Comparison of ENCODE assay signal across 10 cellular contexts in genomic region chr4:184392748-184393334, GRCh38.
DNase-seq lines count a peak whose midpoint lies in the region; ATAC-seq and TF ChIP-seq lines count a peak whose summit lies in the region.
"Had no signal": no experiment of that assay in that cellular context is flagged by ENCODE, and none has a peak within 500 bp of the region (broad histone marks: within the 10 kb centered on the region; RNA-seq: fewer than 3 reads in every experiment).

No MANE protein-coding gene starts in this region.

- 90 to 93% methylated on average over 12 of the region's 12 CpGs for WGBS in sigmoid colon, 2 donors

- H3K36me3 ChIP-seq in sigmoid colon = peaks cover 4 to 85% (median 34%) of the 10 kb centered on the region in 4 donors

- peaks cover 0 to 9% (median 0%) of the 10 kb centered on the region in 4 donors for H3K4me1 ChIP-seq in sigmoid colon

- H3K36me3 Mint-ChIP-seq in activated T-helper 1 cell treated with anti-CD3 and anti-CD28 coated beads, Interleukin-12 subunit alpha, Interleukin-12 subunit beta, Interleukin-2, Interleukin-4 antibody, amounts not matched to agents 30 ng/mL and 10 ng/mL and 1 ng/mL, durations not matched to agents 14 hours and 24 hours and 36 hours (ENCODE audit: low read depth) = peaks cover 83% of the 10 kb centered on the region
- peaks cover 98% of the 10 kb centered on the region for H3K36me3 Mint-ChIP-seq in activated T-helper 2 cell treated with anti-CD3 and anti-CD28 coated beads, Interferon-gamma antibody, Interleukin-2, Interleukin-4, amounts not matched to agents 10 μg/mL and 5 μg/mL and 100 μg/mL, durations not matched to agents 14 hours and 24 hours and 36 hours (ENCODE audit: low read depth)

- peak overlapping the region; percentile 39 to 63 (median 52) for H3K27ac ChIP-seq in sigmoid colon

- DNase-seq in CD1c-positive myeloid dendritic cell (ENCODE audit: extremely low spot score) (peak; percentile 84), hippocampal formation (lab: John Stamatoyannopoulos, UW) (peak; percentile 23 to 54), sigmoid colon (no peak), NCI-H1436 (lab: John Stamatoyannopoulos, UW) (no peak), DMS53 (lab: John Stamatoyannopoulos, UW) (no peak)
- DNase-seq in activated T-helper 1 cell treated with anti-CD3 and anti-CD28 coated beads, Interleukin-12 subunit alpha, Interleukin-12 subunit beta, Interleukin-2, Interleukin-4 antibody, amounts not matched to agents 30 ng/mL and 10 ng/mL and 1 ng/mL, durations not matched to agents 14 hours and 24 hours and 36 hours (ENCODE audit: low spot score) = no peak
- DNase-seq in activated T-helper 2 cell treated with anti-CD3 and anti-CD28 coated beads, Interferon-gamma antibody, Interleukin-2, Interleukin-4, amounts not matched to agents 10 μg/mL and 5 μg/mL and 100 μg/mL, durations not matched to agents 14 hours and 24 hours and 36 hours (ENCODE audit: low spot score) = no peak
- no peak for DNase-seq in stimulated activated naive CD8-positive, alpha-beta T cell treated with anti-CD3 and anti-CD28 coated beads, Interleukin-15, Interleukin-2, amounts not matched to agents 100 U/mL and 50 U/mL, for 24 hours
- DNase-seq: activated CD8-positive, alpha-beta memory T cell treated with anti-CD3 and anti-CD28 coated beads, Interleukin-2, amount 50 U/mL, for 4 hours; CD4-positive, CD25-positive, alpha-beta regulatory T cell had no signal

- peak overlapping the region; percentile 15 for H3K27ac Mint-ChIP-seq in activated T-helper 1 cell treated with anti-CD3 and anti-CD28 coated beads, Interleukin-12 subunit alpha, Interleukin-12 subunit beta, Interleukin-2, Interleukin-4 antibody, amounts not matched to agents 30 ng/mL and 10 ng/mL and 1 ng/mL, durations not matched to agents 14 hours and 24 hours and 36 hours
- no peak overlapping the region for H3K27ac Mint-ChIP-seq in activated T-helper 2 cell treated with anti-CD3 and anti-CD28 coated beads, Interferon-gamma antibody, Interleukin-2, Interleukin-4, amounts not matched to agents 10 μg/mL and 5 μg/mL and 100 μg/mL, durations not matched to agents 14 hours and 24 hours and 36 hours

- intact Hi-C loops in activated T-helper 1 cell treated with anti-CD3 and anti-CD28 coated beads, Interleukin-12 subunit alpha, Interleukin-12 subunit beta, Interleukin-2, Interleukin-4 antibody, amounts not matched to agents 30 ng/mL and 10 ng/mL and 1 ng/mL, durations not matched to agents 14 hours and 24 hours and 36 hours (cut with micrococcal nuclease) = no loop called here
- intact Hi-C loops in sigmoid colon (cut with DNase I) = no loop called here
- intact Hi-C loops in activated T-helper 2 cell treated with anti-CD3 and anti-CD28 coated beads, Interferon-gamma antibody, Interleukin-2, Interleukin-4, amounts not matched to agents 10 μg/mL and 5 μg/mL and 100 μg/mL, durations not matched to agents 14 hours and 24 hours and 36 hours (cut with micrococcal nuclease) = no loop called here

- H3K4me3 Mint-ChIP-seq in activated T-helper 1 cell treated with anti-CD3 and anti-CD28 coated beads, Interleukin-12 subunit alpha, Interleukin-12 subunit beta, Interleukin-2, Interleukin-4 antibody, amounts not matched to agents 30 ng/mL and 10 ng/mL and 1 ng/mL, durations not matched to agents 14 hours and 24 hours and 36 hours = no peak overlapping the region
- no peak overlapping the region for H3K4me3 Mint-ChIP-seq in activated T-helper 2 cell treated with anti-CD3 and anti-CD28 coated beads, Interferon-gamma antibody, Interleukin-2, Interleukin-4, amounts not matched to agents 10 μg/mL and 5 μg/mL and 100 μg/mL, durations not matched to agents 14 hours and 24 hours and 36 hours (ENCODE audit: low read depth)

- no peaks in the 10 kb centered on the region for H3K9me3 Mint-ChIP-seq in activated T-helper 1 cell treated with anti-CD3 and anti-CD28 coated beads, Interleukin-12 subunit alpha, Interleukin-12 subunit beta, Interleukin-2, Interleukin-4 antibody, amounts not matched to agents 30 ng/mL and 10 ng/mL and 1 ng/mL, durations not matched to agents 14 hours and 24 hours and 36 hours
- H3K9me3 Mint-ChIP-seq in activated T-helper 2 cell treated with anti-CD3 and anti-CD28 coated beads, Interferon-gamma antibody, Interleukin-2, Interleukin-4, amounts not matched to agents 10 μg/mL and 5 μg/mL and 100 μg/mL, durations not matched to agents 14 hours and 24 hours and 36 hours = no peaks in the 10 kb centered on the region
- H3K9me3 Mint-ChIP-seq: CD4-positive, CD25-positive, alpha-beta regulatory T cell had no signal

- peaks cover 40% of the 10 kb centered on the region for H3K4me1 Mint-ChIP-seq in activated T-helper 1 cell treated with anti-CD3 and anti-CD28 coated beads, Interleukin-12 subunit alpha, Interleukin-12 subunit beta, Interleukin-2, Interleukin-4 antibody, amounts not matched to agents 30 ng/mL and 10 ng/mL and 1 ng/mL, durations not matched to agents 14 hours and 24 hours and 36 hours (ENCODE audit: low read depth)
- peaks cover 19% of the 10 kb centered on the region for H3K4me1 Mint-ChIP-seq in activated T-helper 2 cell treated with anti-CD3 and anti-CD28 coated beads, Interferon-gamma antibody, Interleukin-2, Interleukin-4, amounts not matched to agents 10 μg/mL and 5 μg/mL and 100 μg/mL, durations not matched to agents 14 hours and 24 hours and 36 hours (ENCODE audit: low read depth)

- no peak for ATAC-seq in stimulated activated naive CD8-positive, alpha-beta T cell treated with anti-CD3 and anti-CD28 coated beads, Interleukin-15, Interleukin-2, amounts not matched to agents 100 U/mL and 50 U/mL, for 24 hours

- TF ChIP-seq CTCF in sigmoid colon (IDR thresholded peaks at IDR 0.05) = no peak

- no peak for TF ChIP-seq EP300 in sigmoid colon (IDR thresholded peaks at IDR 0.05)

- H3K27me3 ChIP-seq in sigmoid colon = no peaks in the 10 kb centered on the region

- no peak for TF ChIP-seq POLR2A in sigmoid colon (IDR thresholded peaks at IDR 0.05)

- H3K4me3 ChIP-seq in sigmoid colon = peak overlapping the region in 2 of 4 donors; percentile 4 to 6

- H3K9me3 ChIP-seq in sigmoid colon = no peaks in the 10 kb centered on the region

- H3K27me3 Mint-ChIP-seq in activated T-helper 1 cell treated with anti-CD3 and anti-CD28 coated beads, Interleukin-12 subunit alpha, Interleukin-12 subunit beta, Interleukin-2, Interleukin-4 antibody, amounts not matched to agents 30 ng/mL and 10 ng/mL and 1 ng/mL, durations not matched to agents 14 hours and 24 hours and 36 hours (ENCODE audit: insufficient read depth) = no peaks in the 10 kb centered on the region
- H3K27me3 Mint-ChIP-seq in activated T-helper 2 cell treated with anti-CD3 and anti-CD28 coated beads, Interferon-gamma antibody, Interleukin-2, Interleukin-4, amounts not matched to agents 10 μg/mL and 5 μg/mL and 100 μg/mL, durations not matched to agents 14 hours and 24 hours and 36 hours (ENCODE audit: low read depth) = no peaks in the 10 kb centered on the region
- H3K27me3 Mint-ChIP-seq: CD4-positive, CD25-positive, alpha-beta regulatory T cell had no signal

Comparison
In these comparisons a context has a peak if more than half of its experiments do, and no peak if none do; other contexts are left out.
1. DNase-seq: peak in CD1c-positive myeloid dendritic cell (single experiment) and hippocampal formation (2 of 2); none in activated T-helper 1 cell treated with anti-CD3 and anti-CD28 coated beads, Interleukin-12 subunit alpha, Interleukin-12 subunit beta, Interleukin-2, Interleukin-4 antibody, amounts not matched to agents 30 ng/mL and 10 ng/mL and 1 ng/mL, durations not matched to agents 14 hours and 24 hours and 36 hours (single experiment), sigmoid colon (single experiment), activated T-helper 2 cell treated with anti-CD3 and anti-CD28 coated beads, Interferon-gamma antibody, Interleukin-2, Interleukin-4, amounts not matched to agents 10 μg/mL and 5 μg/mL and 100 μg/mL, durations not matched to agents 14 hours and 24 hours and 36 hours (single experiment), NCI-H1436 (single experiment), DMS53 (single experiment) and stimulated activated naive CD8-positive, alpha-beta T cell treated with anti-CD3 and anti-CD28 coated beads, Interleukin-15, Interleukin-2, amounts not matched to agents 100 U/mL and 50 U/mL, for 24 hours (single experiment).